ENCODE assay signal across 8 cellular contexts in the genomic region with DNA sequence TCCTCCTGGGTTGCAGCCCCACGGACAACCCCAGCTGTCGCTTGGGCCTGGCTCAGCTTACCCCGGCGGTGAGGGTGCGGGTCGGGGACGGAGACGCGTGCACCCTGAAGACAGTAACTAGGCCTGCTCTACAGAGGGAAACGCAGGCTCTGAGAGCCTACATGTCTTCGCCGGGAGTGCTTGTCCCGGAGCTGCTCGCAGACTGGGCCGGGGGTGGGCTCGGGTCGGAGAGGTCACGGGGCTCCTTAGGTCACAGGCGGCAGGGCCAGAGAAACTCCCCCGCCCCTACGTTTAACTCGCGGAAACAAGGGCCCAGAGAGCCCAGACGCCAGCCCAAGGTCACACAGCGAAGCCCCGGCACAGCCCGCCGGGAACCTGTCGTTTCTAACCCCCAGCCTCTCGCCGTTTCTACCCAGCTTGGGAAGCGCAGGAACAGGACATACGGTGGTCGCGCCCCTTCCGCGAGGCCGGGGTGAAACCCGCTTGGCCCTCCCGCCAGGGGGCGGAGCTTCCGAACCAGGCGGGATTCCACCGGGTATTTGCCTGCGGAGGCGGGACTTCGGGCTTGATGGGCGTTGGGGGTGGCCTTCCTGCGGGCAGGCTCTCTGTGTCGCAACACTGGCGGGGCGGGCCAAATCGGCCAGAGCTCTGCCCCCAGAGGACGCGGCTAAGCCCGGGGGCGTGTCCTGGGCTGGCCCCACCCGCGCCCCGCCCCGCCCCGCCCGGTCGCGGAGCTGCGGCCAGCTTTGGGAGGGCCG. TPM values are rescaled to one million over a fixed set of nuclear protein-coding genes. Genes with fewer than 3 reads are reported as not detected.
DNase-seq lines count a peak whose midpoint lies in the region; ATAC-seq and TF ChIP-seq lines count a peak whose summit lies in the region.

A gene with protein sequence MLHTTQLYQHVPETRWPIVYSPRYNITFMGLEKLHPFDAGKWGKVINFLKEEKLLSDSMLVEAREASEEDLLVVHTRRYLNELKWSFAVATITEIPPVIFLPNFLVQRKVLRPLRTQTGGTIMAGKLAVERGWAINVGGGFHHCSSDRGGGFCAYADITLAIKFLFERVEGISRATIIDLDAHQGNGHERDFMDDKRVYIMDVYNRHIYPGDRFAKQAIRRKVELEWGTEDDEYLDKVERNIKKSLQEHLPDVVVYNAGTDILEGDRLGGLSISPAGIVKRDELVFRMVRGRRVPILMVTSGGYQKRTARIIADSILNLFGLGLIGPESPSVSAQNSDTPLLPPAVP (plus strand): TSS at position 725 of the 758 bp plus-strand sequence. CDS start 42 bp downstream, outside the sequence.

- peaks cover 3% of the 10 kb centered on the region; the same call in 1 of the 3 replicates for H3K36me3 Mint-ChIP-seq in GM23338 (ENCODE audit: low read depth)
- no peaks in the 10 kb centered on the region for H3K36me3 Mint-ChIP-seq in nephron (ENCODE audit: low read depth)

- H3K9me2 ChIP-seq in GM23338 (ENCODE audit: insufficient read depth): no peaks in the 10 kb centered on the region

- DNase-seq in EH (ENCODE audit: low read depth): peak; percentile 98
- peak; percentile 99 for DNase-seq in GM23338 (ENCODE audit: low spot score)
- peak; percentile 92 for DNase-seq in LHCN-M2 (ENCODE audit: low read depth)
- peak; percentile 98 for DNase-seq in RPMI8226
- peak; percentile 97 for DNase-seq in activated T-helper 9 cell treated with anti-CD3 and anti-CD28 coated beads, Interleukin-2, amount 50 U/mL, for 16 hours (ENCODE audit: low read depth)
- peak; percentile 97 for DNase-seq in fibroblast of pulmonary artery (ENCODE audit: low read depth)
- peak; percentile 99 for DNase-seq in stimulated activated naive CD8-positive, alpha-beta T cell treated with anti-CD3 and anti-CD28 coated beads, Interleukin-15, Interleukin-2, amounts not matched to agents 100 U/mL and 50 U/mL, for 24 hours

- H3K27me3 ChIP-seq in GM23338 (ENCODE audit: insufficient read depth): no peaks in the 10 kb centered on the region

- peak within 1 kb of the TSS; percentile 87; the same call in 1 of the 2 replicates for H3K27ac ChIP-seq in GM23338 (ENCODE audit: low read depth)

- peak within 1 kb of the TSS; percentile 95 for H3K4me2 ChIP-seq in GM23338

- no peaks in the 10 kb centered on the region for H3K79me2 ChIP-seq in GM23338 (replicated peaks; ENCODE audit: insufficient read depth)

- H4K20me1 ChIP-seq in GM23338 (replicated peaks; ENCODE audit: insufficient read depth): no peaks in the 10 kb centered on the region

- H3K4me1 Mint-ChIP-seq in GM23338: peaks cover 43% of the 10 kb centered on the region
- peaks cover 38% of the 10 kb centered on the region for H3K4me1 Mint-ChIP-seq in nephron

- H3F3A ChIP-seq in GM23338 (replicated peaks; ENCODE audit: low read depth): peaks cover 22% of the 10 kb centered on the region

- H3K9me3 Mint-ChIP-seq in GM23338 (no peaks in the 10 kb centered on the region), nephron (no peaks in the 10 kb centered on the region)

- no peak for TF ChIP-seq CTCF in GM23338 (conservative IDR thresholded peaks at IDR 0.05; ENCODE audit: low read depth in 2 of 2)
- TF ChIP-seq CTCF in fibroblast of pulmonary artery (IDR thresholded peaks at IDR 0.05; ENCODE audit: low read length, missing control alignments): no peak
- TF ChIP-seq CTCF in nephron (IDR thresholded peaks at IDR 0.05; ENCODE audit: unreplicated experiment in 3 of 3): no peak

- H3K27me3 Mint-ChIP-seq in GM23338 (ENCODE audit: insufficient read depth, low read depth, poor library complexity) (peaks cover 22% of the 10 kb centered on the region), nephron (ENCODE audit: low read depth) (peaks cover 4% of the 10 kb centered on the region)

- H3K4me3 ChIP-seq in GM23338 (peak within 1 kb of the TSS; percentile 82), fibroblast of pulmonary artery (replicated peaks; ENCODE audit: low read depth, low read length) (peak within 1 kb of the TSS; percentile 60)

- H3K4me3 Mint-ChIP-seq in GM23338 (peak within 1 kb of the TSS; percentile 86), nephron (peak within 1 kb of the TSS; percentile 90 to 94 (median 92))

- H3K36me3 ChIP-seq in GM23338 (ENCODE audit: insufficient read depth): no peaks in the 10 kb centered on the region

- peak within 1 kb of the TSS; percentile 96 for H2AFZ ChIP-seq in GM23338

- ATAC-seq in GM23338: peak; percentile 81
- peak; percentile 98 for ATAC-seq in stimulated activated naive CD8-positive, alpha-beta T cell treated with anti-CD3 and anti-CD28 coated beads, Interleukin-15, Interleukin-2, amounts not matched to agents 100 U/mL and 50 U/mL, for 24 hours

- H3K27ac Mint-ChIP-seq in GM23338 (peak within 1 kb of the TSS; percentile 93), nephron (peak within 1 kb of the TSS; percentile 63 to 92 (median 92))

- H3K4me1 ChIP-seq in GM23338 (ENCODE audit: insufficient read depth): peaks cover 11% of the 10 kb centered on the region

TF ChIP-seq in GM23338, 12 proteins besides CTCF, POLR2A, EP300 and RAD21:
- TF ChIP-seq ZNF114 (CRISPR knock-in tag; IDR thresholded peaks at IDR 0.05) (no peak), CREB1 (CRISPR knock-in tag; IDR thresholded peaks at IDR 0.05; ENCODE audit: low read depth) (peak; percentile 81), POLR2AphosphoS5 (IDR thresholded peaks at IDR 0.05; ENCODE audit: low read depth) (peak; percentile 85), NANOG (IDR thresholded peaks at IDR 0.05; ENCODE audit: borderline replicate concordance) (no peak)
- TF ChIP-seq, protein P1, sequence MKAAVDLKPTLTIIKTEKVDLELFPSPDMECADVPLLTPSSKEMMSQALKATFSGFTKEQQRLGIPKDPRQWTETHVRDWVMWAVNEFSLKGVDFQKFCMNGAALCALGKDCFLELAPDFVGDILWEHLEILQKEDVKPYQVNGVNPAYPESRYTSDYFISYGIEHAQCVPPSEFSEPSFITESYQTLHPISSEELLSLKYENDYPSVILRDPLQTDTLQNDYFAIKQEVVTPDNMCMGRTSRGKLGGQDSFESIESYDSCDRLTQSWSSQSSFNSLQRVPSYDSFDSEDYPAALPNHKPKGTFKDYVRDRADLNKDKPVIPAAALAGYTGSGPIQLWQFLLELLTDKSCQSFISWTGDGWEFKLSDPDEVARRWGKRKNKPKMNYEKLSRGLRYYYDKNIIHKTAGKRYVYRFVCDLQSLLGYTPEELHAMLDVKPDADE (IDR thresholded peaks at IDR 0.05): peak; percentile 9; the same call in 1 of the 2 replicates

RNA-seq across cellular contexts. Expression of the gene that starts here (rescaled TPM):
- total RNA-seq in GM23338 (2014; rRNA removed; shearing (Covaris generic)): 11.1 and 15.8 TPM in 2 replicates
- 3.5 and 5.4 TPM in 2 replicates for polyA plus RNA-seq in GM23338 (2016; fragmentation: Nextera tagmentation; extraction: Ambion mirVana)
- total RNA-seq in LHCN-M2 (2014; rRNA removed): 7.1 and 11.3 TPM in 2 replicates
- 14.2 TPM for polyA plus RNA-seq in LHCN-M2 (2012)

Comparison
In these comparisons a context has a peak if more than half of its experiments do, and no peak if none do; other contexts are left out.
1. Peak in every context shown above with its lines: DNase-seq, ATAC-seq, H3K4me3 ChIP-seq and H3K27ac ChIP-seq.